In the genomic region with DNA sequence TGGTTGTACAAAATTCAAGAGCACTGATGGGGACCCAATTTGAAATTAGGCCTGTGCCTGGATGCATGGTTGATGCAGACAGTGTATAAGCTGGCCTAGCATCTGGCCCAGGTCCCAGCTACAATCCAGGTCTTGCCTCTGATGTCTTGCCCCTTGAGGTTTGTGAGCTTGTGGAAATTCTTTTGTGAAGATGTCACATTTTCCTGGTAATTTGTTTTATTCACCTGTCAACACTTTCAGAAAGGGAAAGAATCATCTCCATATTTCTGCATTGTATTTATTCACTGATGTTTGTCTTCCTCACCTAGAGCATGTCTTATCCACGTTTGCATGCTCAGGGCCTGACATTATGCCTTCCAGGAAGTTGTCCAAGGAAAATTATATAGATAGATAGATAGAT, we compare ENCODE assay signal across 14 cellular contexts.
DNase-seq lines count a peak whose midpoint lies in the region; TF ChIP-seq lines count a peak whose summit lies in the region.
"Had no signal": no experiment of that assay in that cellular context is flagged by ENCODE, and none has a peak within 500 bp of the region (broad histone marks: within the 10 kb centered on the region; RNA-seq: fewer than 3 reads in every experiment).

No MANE protein-coding gene starts in this region.

- H3K14ac ChIP-seq in trophoblast cell (ENCODE audit: low read length) = no peak overlapping the region

- peak; percentile 5 for DNase-seq in amniotic epithelial cell (ENCODE audit: low read depth)
- DNase-seq in iris pigment epithelial cell (ENCODE audit: low read depth) = peak; percentile 3
- peak in 1 of 2 donors; percentile 46 for DNase-seq in trophoblast cell
- DNase-seq in coronary artery (ENCODE audit: low spot score) = no peak
- no peak for DNase-seq in KG1 (lab: John Stamatoyannopoulos, UW)
- DNase-seq in T-helper 9 cell = no peak
- DNase-seq: C1 segment of cervical spinal cord; Calu3; CD4-positive, alpha-beta memory T cell; COR-L47; DMS53; DMS79 treated with DMSO at 0.1 percent for 48 hours; GOT3 had no signal

- H3K27me3 ChIP-seq in trophoblast cell (ENCODE audit: insufficient read depth, low read length) = no peaks in the 10 kb centered on the region

- no peaks in the 10 kb centered on the region for H3K79me1 ChIP-seq in trophoblast cell (ENCODE audit: low read length)

- no peaks in the 10 kb centered on the region for H3K4me1 ChIP-seq in trophoblast cell (ENCODE audit: control insufficient read depth in 1 of 2, insufficient read depth in 2 of 2, low read length in 2 of 2)
- H3K4me1 ChIP-seq: HAP-1 had no signal

- H3K23ac ChIP-seq in trophoblast cell (ENCODE audit: low read length) = no peak overlapping the region

- H2BK5ac ChIP-seq in trophoblast cell (ENCODE audit: low read depth, low read length, poor library complexity) = no peak overlapping the region

- TF ChIP-seq CTCF in coronary artery (IDR thresholded peaks at IDR 0.05) = no peak

- no peak overlapping the region for H4K8ac ChIP-seq in trophoblast cell (ENCODE audit: low read depth, low read length)

- no peak overlapping the region for H2BK120ac ChIP-seq in trophoblast cell (ENCODE audit: insufficient read depth, low read length, poor library complexity)

- no peak overlapping the region for H3K4me3 ChIP-seq in trophoblast cell (ENCODE audit: low read depth, low read length)
- no peak overlapping the region for H3K4me3 ChIP-seq in coronary artery
- H3K4me3 ChIP-seq: HAP-1 had no signal

- H2BK12ac ChIP-seq in trophoblast cell (ENCODE audit: low read length) = no peak overlapping the region

- no peak overlapping the region for H3K4me2 ChIP-seq in trophoblast cell (ENCODE audit: low read length)

- H3K36me3 ChIP-seq in trophoblast cell (ENCODE audit: control insufficient read depth in 1 of 2, insufficient read depth in 2 of 2, low read length in 2 of 2) = peaks cover 0 to 2% of the 10 kb centered on the region in 2 experiments
- H3K36me3 ChIP-seq: HAP-1 had no signal

- H3K27ac ChIP-seq in trophoblast cell (ENCODE audit: low read depth, low read length) = no peak overlapping the region
- no peak overlapping the region for H3K27ac ChIP-seq in coronary artery

- no CpG with 5 or more reads among the region's 1 CpG for WGBS in trophoblast cell (ENCODE audit: extremely low coverage, insufficient coverage, insufficient read length)

- peaks cover 6% of the 10 kb centered on the region for H3K9me3 ChIP-seq in trophoblast cell (ENCODE audit: insufficient read depth, low read depth, low read length)
- H3K9me3 ChIP-seq: HAP-1 had no signal

- no peak overlapping the region for H2AFZ ChIP-seq in trophoblast cell (ENCODE audit: insufficient read depth, low read length, poor library complexity)

- H4K91ac ChIP-seq in trophoblast cell (ENCODE audit: low read depth, low read length) = no peak overlapping the region

- H2AK5ac ChIP-seq in trophoblast cell (ENCODE audit: low read length) = no peak overlapping the region

- H3K9ac ChIP-seq in trophoblast cell (ENCODE audit: low read length) = peak overlapping the region; percentile 49

- H3K4ac ChIP-seq in trophoblast cell (ENCODE audit: low read depth, low read length) = no peak overlapping the region

- H4K12ac ChIP-seq in trophoblast cell (ENCODE audit: low read depth, low read length) = no peak overlapping the region

- H3K18ac ChIP-seq in trophoblast cell (ENCODE audit: low read length) = no peak overlapping the region

- H3K79me2 ChIP-seq in trophoblast cell (ENCODE audit: control insufficient read depth, insufficient read depth, low read length, poor library complexity) = no peaks in the 10 kb centered on the region

Comparison
In these comparisons a context has a peak if more than half of its experiments do, and no peak if none do; other contexts are left out.
1. DNase-seq: peak in amniotic epithelial cell (single experiment) and iris pigment epithelial cell (single experiment); none in coronary artery (single experiment), KG1 (single experiment) and T-helper 9 cell (single experiment).